Comparison of ENCODE assay signal across 8 cellular contexts in genomic region chr3:57227204-57227929, GRCh38. TPM values are rescaled to one million over a fixed set of nuclear protein-coding genes. Genes with fewer than 3 reads are reported as not detected.
DNase-seq lines count a peak whose midpoint lies in the region; ATAC-seq and TF ChIP-seq lines count a peak whose summit lies in the region.

TSS of gene APPL1 (plus strand) at chr3:57227729. CDS start at chr3:57227884, 155 bp downstream.

- H3K79me2 ChIP-seq in DND-41 (ENCODE audit: insufficient read depth, low read length), result peaks cover 48% of the 10 kb centered on the region

- peak; percentile 94 for ATAC-seq in DND-41 (ENCODE audit: insufficient read depth, low read depth)
- peak; percentile 88 for ATAC-seq in GM21619 (IDR thresholded peaks at IDR 0.05; ENCODE audit: unreplicated experiment)
- peak; percentile 86 to 94 (median 93) for ATAC-seq in natural killer cell

- peak within 1 kb of the TSS; percentile 69 for H3K9ac ChIP-seq in DND-41 (ENCODE audit: low read depth, low read length)

- H3K4me1 Mint-ChIP-seq in natural killer cell, result peaks cover 21 to 25% of the 10 kb centered on the region in 2 donors

- peak within 1 kb of the TSS; percentile 92 for H3K4me3 Mint-ChIP-seq in natural killer cell

- no peaks in the 10 kb centered on the region for H3K9me3 Mint-ChIP-seq in natural killer cell

- H3K4me3 ChIP-seq in DND-41 (ENCODE audit: low read depth in 1 of 2, low read length in 2 of 2), result peak within 1 kb of the TSS; percentile 85 to 87

- intact Hi-C loops in natural killer cell (cut with micrococcal nuclease), result loop anchor here (5.0 kb wide), 2 partner anchors 425 to 530 kb away; partner anchors contain the start of gene ARHGEF3

- peak within 1 kb of the TSS; percentile 84 for H3K4me2 ChIP-seq in DND-41 (ENCODE audit: insufficient read depth, low read length)

- no peaks in the 10 kb centered on the region for H3K27me3 ChIP-seq in DND-41 (ENCODE audit: insufficient read depth, low read length, poor library complexity)

- H2AFZ ChIP-seq in DND-41 (ENCODE audit: low read depth, low read length), result peak within 1 kb of the TSS; percentile 93

- POLR2A ChIA-PET in RWPE1 (lab: Yijun Ruan, JAX; ENCODE audit: low non-redundant PET), result no interaction called here

- TF ChIP-seq EP300 in Ishikawa (IDR thresholded peaks at IDR 0.05; ENCODE audit: borderline replicate concordance), result no peak

- H4K20me1 ChIP-seq in DND-41 (ENCODE audit: insufficient read depth, low read length), result peaks cover 6% of the 10 kb centered on the region; the same call in 1 of the 2 replicates

- no peaks in the 10 kb centered on the region for H3K36me3 ChIP-seq in DND-41 (ENCODE audit: insufficient read depth, low read length)

- H3K27me3 Mint-ChIP-seq in natural killer cell (ENCODE audit: low read depth in 2 of 2), result no peaks in the 10 kb centered on the region

- DNase-seq in DND-41, result peak; percentile 92
- peak; percentile 96 for DNase-seq in RWPE1 (ENCODE audit: low spot score)
- DNase-seq in activated T-helper 9 cell treated with anti-CD3 and anti-CD28 coated beads, Interleukin-2, amount 50 U/mL, for 16 hours (ENCODE audit: low read depth), result peak; percentile 81
- DNase-seq in fibroblast of peridontal ligament (ENCODE audit: extremely low read depth), result peak; percentile 81
- DNase-seq in natural killer cell, result peak; percentile 86
- peak; percentile 68 to 83 (median 80) for DNase-seq in stimulated activated naive CD4-positive, alpha-beta T cell (lab: John Stamatoyannopoulos, UW)

- H3K4me1 ChIP-seq in DND-41 (ENCODE audit: insufficient read depth, low read length), result peaks cover 28% of the 10 kb centered on the region

- CTCF ChIA-PET in RWPE1 (lab: Yijun Ruan, JAX), result no interaction called here

- TF ChIP-seq CTCF in DND-41 (IDR thresholded peaks at IDR 0.05; ENCODE audit: borderline replicate concordance, extremely low read depth, low read length, poor library complexity, severe bottlenecking), result peak; percentile 25
- TF ChIP-seq CTCF in RWPE1 (conservative IDR thresholded peaks at IDR 0.05; ENCODE audit: low read depth), result no peak
- TF ChIP-seq CTCF in natural killer cell (IDR thresholded peaks at IDR 0.05), result no peak

- H3K27ac ChIP-seq in DND-41 (ENCODE audit: low read length) (peak within 1 kb of the TSS; percentile 74), RWPE1 (peak within 1 kb of the TSS; percentile 93)

- peak within 1 kb of the TSS; percentile 75 to 85 for H3K27ac Mint-ChIP-seq in natural killer cell

- no peak for TF ChIP-seq RAD21 in Ishikawa (IDR thresholded peaks at IDR 0.05; ENCODE audit: low read depth)

- no peaks in the 10 kb centered on the region for H3K36me3 Mint-ChIP-seq in natural killer cell

- H3K9me3 ChIP-seq in DND-41 (ENCODE audit: insufficient read depth, low read length, severe bottlenecking), result no peaks in the 10 kb centered on the region

TF ChIP-seq in Ishikawa, 13 proteins besides CTCF, POLR2A, EP300 and RAD21:
- TF ChIP-seq TEAD4 (IDR thresholded peaks at IDR 0.05) (0 out of 2 replicates have a peak, but pooled peaks have one; percentile 4), USF1 (IDR thresholded peaks at IDR 0.05) (peak; percentile 40; the same call in 1 of the 2 replicates), EGR1 (IDR thresholded peaks at IDR 0.05) (peak; percentile 25; the same call in 1 of the 2 replicates), MAX (IDR thresholded peaks at IDR 0.05) (peak; percentile 89), CREB1 (IDR thresholded peaks at IDR 0.05; ENCODE audit: low read depth) (no peak), TCF12 (IDR thresholded peaks at IDR 0.05; ENCODE audit: low read depth) (0 out of 2 replicates have a peak, but pooled peaks have one; percentile 38), YY1 (IDR thresholded peaks at IDR 0.05; ENCODE audit: low read depth) (no peak), REST (IDR thresholded peaks at IDR 0.05; ENCODE audit: low read depth) (no peak), TAF1 (IDR thresholded peaks at IDR 0.05; ENCODE audit: low read depth) (peak; percentile 58; the same call in 1 of the 2 replicates), ZBTB7A (IDR thresholded peaks at IDR 0.05; ENCODE audit: low read depth) (peak; percentile 28; the same call in 1 of the 2 replicates), CEBPB (IDR thresholded peaks at IDR 0.05) (no peak), NFIC (IDR thresholded peaks at IDR 0.05) (no peak), FOXM1 (IDR thresholded peaks at IDR 0.05; ENCODE audit: borderline replicate concordance, low read depth) (no peak)
TF ChIP-seq in Ishikawa: peak in this region for 7.

RNA-seq across cellular contexts. Expression of gene APPL1, which starts in this region (rescaled TPM):
- 10 to 100 TPM; 29.6 to 40.8 (median 38.2) TPM for total RNA-seq in natural killer cell

Comparison
In these comparisons a context has a peak if more than half of its experiments do, and no peak if none do; other contexts are left out.
1. Peak in every context shown above with its lines: DNase-seq, ATAC-seq, H3K4me3 ChIP-seq and H3K27ac ChIP-seq.